Comparison of ENCODE assay signal across 8 cellular contexts in the genomic region with DNA sequence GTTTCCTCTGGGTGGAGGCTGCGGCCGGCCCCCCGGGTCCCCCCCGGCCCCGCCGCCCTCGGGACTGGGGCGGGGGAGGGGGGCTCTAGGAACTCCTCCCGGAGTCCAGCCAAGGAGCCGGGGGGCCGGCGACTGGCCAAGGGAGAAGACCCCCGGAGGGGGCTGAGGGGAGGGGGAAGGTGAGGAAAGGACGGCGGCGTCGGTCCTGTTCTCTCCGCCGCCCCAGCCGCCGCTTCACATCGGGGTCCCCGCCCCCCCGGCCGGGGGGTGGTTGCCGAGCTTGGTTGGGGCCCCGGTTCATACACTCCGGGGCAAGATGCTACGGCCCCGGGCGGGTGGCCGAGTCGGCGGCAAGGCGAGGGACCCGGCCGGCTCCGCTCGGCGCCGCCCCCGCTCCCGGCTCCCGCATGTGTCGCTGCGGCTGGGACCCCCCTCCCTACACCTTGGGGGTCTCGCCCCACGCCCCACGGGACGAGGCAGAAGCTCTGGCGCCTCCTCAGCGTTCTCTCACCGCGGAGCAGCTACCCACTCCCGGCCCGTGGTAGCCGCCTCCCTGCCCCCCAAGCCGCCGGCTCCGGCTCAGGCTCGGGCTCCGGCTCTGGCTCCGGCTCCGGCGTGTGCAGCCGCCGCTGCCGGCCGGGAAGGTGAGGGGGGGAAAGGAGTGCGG. TPM values are rescaled to one million over a fixed set of nuclear protein-coding genes. Genes with fewer than 3 reads are reported as not detected.
DNase-seq lines count a peak whose midpoint lies in the region; ATAC-seq, FAIRE-seq and TF ChIP-seq lines count a peak whose summit lies in the region.

No MANE protein-coding gene starts in this region.

- H3K79me2 ChIP-seq in PC-9 (ENCODE audit: low read depth) (peaks cover 83% of the 10 kb centered on the region), mammary epithelial cell (ENCODE audit: insufficient read depth, low read length) (peaks cover 94% of the 10 kb centered on the region)

- ATAC-seq in GM18511 (IDR thresholded peaks at IDR 0.05; ENCODE audit: unreplicated experiment) = peak; percentile 5
- ATAC-seq in HG02610 (IDR thresholded peaks at IDR 0.05; ENCODE audit: unreplicated experiment) = peak; percentile 3
- peak in 2 of 4 donors; percentile 17 to 24 for ATAC-seq in right lobe of liver

- 0% methylated on average over 13 of the region's 70 CpGs for WGBS in mammary epithelial cell (ENCODE audit: low coverage, missing lambda C conversion rate)
- WGBS in right lobe of liver (ENCODE audit: insufficient coverage, low coverage, low lambda C conversion rate, missing lambda C conversion rate) = 0% methylated on average over 6 of the region's 70 CpGs
- WGBS in thyroid gland, 2 donors = 0% methylated on average over 11 to 13 of the region's 70 CpGs

- no peak for TF ChIP-seq CTCF in PC-9 (conservative IDR thresholded peaks at IDR 0.05)
- no peak for TF ChIP-seq CTCF in mammary epithelial cell (conservative IDR thresholded peaks at IDR 0.05 in 1 of 2, IDR thresholded peaks at IDR 0.05 in 1 of 2; ENCODE audit: extremely low read depth in 1 of 2, insufficient read depth in 1 of 2, low read depth in 1 of 2, low read length in 2 of 2)
- no peak for TF ChIP-seq CTCF in right lobe of liver (IDR thresholded peaks at IDR 0.05)
- no peak for TF ChIP-seq CTCF in thyroid gland (IDR thresholded peaks at IDR 0.05)

- peaks cover 6% of the 10 kb centered on the region; the same call in 1 of the 2 replicates for H3F3A ChIP-seq in PC-9 (ENCODE audit: insufficient read depth, low read depth)

- H3K27ac ChIP-seq in PC-9 = 0 out of 2 replicates have a peak overlapping the region, but pooled peaks have one; percentile 26
- H3K27ac ChIP-seq in mammary epithelial cell (ENCODE audit: insufficient read depth, low read depth, low read length) = peak overlapping the region; percentile 73
- H3K27ac ChIP-seq in right lobe of liver = peak overlapping the region; percentile 75 to 92 (median 88)
- peak overlapping the region; percentile 82 to 92 (median 87) for H3K27ac ChIP-seq in thyroid gland

- H3K9me2 ChIP-seq in PC-9 (ENCODE audit: insufficient read depth) = no peaks in the 10 kb centered on the region

- TF ChIP-seq POLR2A in right lobe of liver (IDR thresholded peaks at IDR 0.05) (no peak), thyroid gland (IDR thresholded peaks at IDR 0.05) (no peak)

- CTCF ChIA-PET in PC-9 (lab: Charles Lee) (interaction anchor here (1.0 kb wide), 1 partner anchor 607 kb away, joined by 3 read pairs; no protein-coding TSS in a partner anchor), mammary epithelial cell (lab: Charles Lee; ENCODE audit: low non-redundant PET) (no interaction called here)

- H3K4me3 ChIP-seq in PC-9 (peak overlapping the region; percentile 94), mammary epithelial cell (replicated peaks in 1 of 3; ENCODE audit: insufficient read depth in 1 of 3, low read depth in 2 of 3, low read length in 3 of 3) (peak overlapping the region; percentile 78 to 97 (median 84)), right lobe of liver (peak overlapping the region; percentile 97 to 100 (median 99)), thyroid gland (replicated peaks in 1 of 3) (peak overlapping the region; percentile 27 to 99 (median 96))

- H3K4me2 ChIP-seq in PC-9 (peak overlapping the region; percentile 92), mammary epithelial cell (ENCODE audit: insufficient read depth, low read depth, low read length) (peak overlapping the region; percentile 91)

- H3K9me3 ChIP-seq in PC-9 (ENCODE audit: insufficient read depth, low read depth) (no peaks in the 10 kb centered on the region), mammary epithelial cell (replicated peaks; ENCODE audit: insufficient read depth, low read length) (no peaks in the 10 kb centered on the region), right lobe of liver (no peaks in the 10 kb centered on the region), thyroid gland (no peaks in the 10 kb centered on the region)

- BruUV-seq in PC-9 (replicated peaks; lab: Mats Ljungman, UMichigan) (no TSS peak), mammary epithelial cell (replicated peaks; lab: Mats Ljungman, UMichigan) (no TSS peak)

- H3K4me1 ChIP-seq in PC-9 (replicated peaks; ENCODE audit: insufficient read depth) (peaks cover 23% of the 10 kb centered on the region), mammary epithelial cell (ENCODE audit: insufficient read depth, low read length) (peaks cover 16% of the 10 kb centered on the region), right lobe of liver (peaks cover 0 to 24% (median 0%) of the 10 kb centered on the region in 4 donors), thyroid gland (peaks cover 25 to 30% of the 10 kb centered on the region in 2 donors)

- H4K20me1 ChIP-seq in PC-9 (ENCODE audit: insufficient read depth) (peaks cover 19% of the 10 kb centered on the region), mammary epithelial cell (ENCODE audit: insufficient read depth, low read length) (no peaks in the 10 kb centered on the region)

- FAIRE-seq in frontal cortex (lab: Jason Lieb, UNC) = no peak

- H3K36me3 ChIP-seq in PC-9 (ENCODE audit: low read depth) (no peaks in the 10 kb centered on the region; the same call in 1 of the 2 replicates), mammary epithelial cell (ENCODE audit: insufficient read depth, low read length) (no peaks in the 10 kb centered on the region), right lobe of liver (no peaks in the 10 kb centered on the region), thyroid gland (no peaks in the 10 kb centered on the region)

- H2AFZ ChIP-seq in PC-9 = peak overlapping the region; percentile 74; the same call in 1 of the 2 replicates
- peak overlapping the region; percentile 77 for H2AFZ ChIP-seq in mammary epithelial cell (ENCODE audit: low read depth, low read length)

- H3K27me3 ChIP-seq in PC-9 (ENCODE audit: insufficient read depth, low read depth) (no peaks in the 10 kb centered on the region), mammary epithelial cell (ENCODE audit: insufficient read depth, low read length) (no peaks in the 10 kb centered on the region), right lobe of liver (no peaks in the 10 kb centered on the region), thyroid gland (no peaks in the 10 kb centered on the region)

- in situ Hi-C loops in mammary epithelial cell (cut with MboI; ENCODE audit: low sequenced_read_pairs in 2 of 2) = no loop called here

- peak overlapping the region; percentile 89 for H3K9ac ChIP-seq in mammary epithelial cell (ENCODE audit: insufficient read depth, low read length)

- dilution Hi-C loops in mammary epithelial cell (cut with HindIII; ENCODE audit: low sequenced_read_pairs) = no loop called here

- intact Hi-C loops in PC-9 (cut with micrococcal nuclease; ENCODE audit: unreplicated experiment) = loop anchor here (5.0 kb wide), 1 partner anchor 77 kb away; no protein-coding TSS in a partner anchor
- intact Hi-C loops in mammary epithelial cell (cut with micrococcal nuclease) = no loop called here
- intact Hi-C loops in right lobe of liver (cut with DNase I) = no loop called here
- intact Hi-C loops in thyroid gland (cut with DNase I) = no loop called here

- POLR2A ChIA-PET in PC-9 (lab: Charles Lee; ENCODE audit: unreplicated experiment) = interaction anchor here (0.6 to 1.0 kb wide), 4 partner anchors 34 to 1049 kb away, joined by 3 to 12 read pairs (median 4); no protein-coding TSS in a partner anchor

- DNase-seq in PC-9 = no peak
- no peak for DNase-seq in mammary epithelial cell
- peak in 2 of 3 donors; percentile 44 to 69 for DNase-seq in right lobe of liver
- no peak for DNase-seq in thyroid gland
- no peak for DNase-seq in NCI-H187 treated with DMSO at 0.1 percent for 48 hours (lab: John Stamatoyannopoulos, UW)
- no peak for DNase-seq in frontal cortex (ENCODE audit: low spot score in 2 of 2)

RNA-seq across cellular contexts. Expression of a gene that starts 0.5 kb away (rescaled TPM):
- total RNA-seq in PC-9 (2021) = 28.0 and 30.2 TPM in 2 replicates
- 100 to 1,000 TPM in 1 of 2 donors, 10 to 100 TPM in 1; 42.7 to 109 TPM for total RNA-seq in mammary epithelial cell
- polyA plus RNA-seq in mammary epithelial cell = 22.7 TPM
- 70.8 TPM for polyA minus RNA-seq in mammary epithelial cell
- total RNA-seq in right lobe of liver = 10 to 100 TPM; 12.9 to 25.5 (median 17.6) TPM
- 100 to 1,000 TPM in 1 of 4 donors, 10 to 100 TPM in 3; 72.2 to 105 (median 87.1) TPM for total RNA-seq in thyroid gland
- 433 TPM for total RNA-seq in frontal cortex

Comparison
In these comparisons a context has a peak if more than half of its experiments do, and no peak if none do; other contexts are left out.
1. DNase-seq: peak in right lobe of liver (2 of 3); none in PC-9 (0 of 2), mammary epithelial cell (single experiment), thyroid gland (0 of 2), NCI-H187 treated with DMSO at 0.1 percent for 48 hours (single experiment) and frontal cortex (0 of 2).
2. H3K27ac ChIP-seq: peak in every context shown above with its lines; median percentile 88 in right lobe of liver; 87 in thyroid gland; 73 in mammary epithelial cell; 26 in PC-9.
3. Peak in every context shown above with its lines, with median percentiles within 50 percentile points of each other: H3K4me3 ChIP-seq.